ENCODE assay signal across 23 cellular contexts in genomic region chr4:186158966-186159365, GRCh38. TPM values are rescaled to one million over a fixed set of nuclear protein-coding genes. Genes with fewer than 3 reads are reported as not detected.
"Had no signal": no experiment of that assay in that cellular context is flagged by ENCODE, and none has a peak within 500 bp of the region (broad histone marks: within the 10 kb centered on the region; RNA-seq: fewer than 3 reads in every experiment).

No MANE protein-coding gene starts in this region.

- H3K9me3 ChIP-seq: left lung, lower lobe of right lung, pancreas, prostate gland, sigmoid colon, spleen, tibial nerve, vagina had no signal

- DNase-seq: hypothalamus; immature natural killer cell; kidney; left colon; left lung; lower lobe of right lung; mammary epithelial cell; mesenchymal stem cell; naive thymus-derived CD8-positive, alpha-beta T cell; nucleus accumbens; pancreas; right cardiac atrium; sigmoid colon; small intestine; spleen; stimulated activated CD4-positive, alpha-beta T cell treated with anti-CD3 and anti-CD28 coated beads, Interleukin-4, amount 100 ng/mL, for 24 hours; stimulated activated naive CD4-positive, alpha-beta T cell; stimulated activated naive CD8-positive, alpha-beta T cell treated with anti-CD3 and anti-CD28 coated beads, Interleukin-15, amount 100 ng/mL, for 72 hours; substantia nigra had no signal

- H3K27ac ChIP-seq: left lung, lower lobe of right lung, pancreas, prostate gland, sigmoid colon, spleen, tibial nerve, vagina had no signal

- H3K27me3 ChIP-seq: left lung, pancreas, sigmoid colon, spleen, tibial nerve, vagina had no signal

- H3K4me1 ChIP-seq: left lung, lower lobe of right lung, pancreas, prostate gland, sigmoid colon, spleen, tibial nerve, vagina had no signal

- H3K36me3 ChIP-seq: prostate gland, spleen, vagina had no signal

- H3K4me3 ChIP-seq: left lung, lower lobe of right lung, pancreas, prostate gland, sigmoid colon, spleen, tibial nerve, vagina had no signal

- ATAC-seq: left colon; left lung; naive thymus-derived CD8-positive, alpha-beta T cell; pancreas had no signal

- FAIRE-seq: islet of Langerhans, kidney, pancreas, small intestine had no signal

RNA-seq across cellular contexts. Expression of gene FAM149A, which starts 54.5 kb away (rescaled TPM):
- polyA plus RNA-seq: immature natural killer cell had no signal
